Comparison of ENCODE assay signal across 1 cellular context in genomic region chr15:58742424-58743160, GRCh38.
TF ChIP-seq lines count a peak whose summit lies in the region.

No MANE protein-coding gene starts in this region.

TF ChIP-seq in A549, 52 proteins besides CTCF, POLR2A, EP300 and RAD21 (continued from another document):
- TF ChIP-seq HOXA7 (CRISPR knock-in tag; IDR thresholded peaks at IDR 0.05), result no peak
- no peak for TF ChIP-seq CBX8 (IDR thresholded peaks at IDR 0.05)
- TF ChIP-seq KDM5A (IDR thresholded peaks at IDR 0.05), result no peak
- TF ChIP-seq FOSB (CRISPR knock-in tag; IDR thresholded peaks at IDR 0.05), result no peak
- TF ChIP-seq EHF (CRISPR knock-in tag; IDR thresholded peaks at IDR 0.05), result no peak
